ENCODE assay signal across 26 cellular contexts in the genomic region with DNA sequence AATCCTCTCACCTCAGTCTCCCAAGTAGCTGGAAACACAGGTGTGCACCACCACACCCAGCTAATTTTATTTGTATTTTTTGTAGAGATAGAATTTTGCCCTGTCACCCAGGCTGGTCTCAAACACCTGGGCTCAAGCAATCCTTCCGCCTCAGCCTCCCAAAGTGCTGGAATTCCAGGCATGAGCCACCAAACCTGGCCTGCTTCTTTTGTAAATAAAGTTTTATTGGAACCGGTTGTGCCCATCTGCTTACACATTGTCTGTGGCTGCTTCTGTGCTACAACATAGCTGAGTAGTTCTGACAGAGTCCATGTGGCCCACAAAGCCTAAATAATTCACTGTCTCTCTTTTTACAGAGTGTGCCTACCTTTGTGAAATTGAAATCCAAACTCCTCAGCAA.
"Had no signal": no experiment of that assay in that cellular context is flagged by ENCODE, and none has a peak within 500 bp of the region (broad histone marks: within the 10 kb centered on the region; RNA-seq: fewer than 3 reads in every experiment).

No MANE protein-coding gene starts in this region.

- H3K36me3 ChIP-seq: colonic mucosa, esophagus squamous epithelium, gastrocnemius medialis, heart right ventricle, left lung, lower lobe of right lung had no signal

- H3K27me3 ChIP-seq: colonic mucosa, esophagus squamous epithelium, gastrocnemius medialis, heart right ventricle, left lung had no signal

- ATAC-seq: effector memory CD8-positive, alpha-beta T cell; esophagus mucosa; gastrocnemius medialis; heart right ventricle; left cardiac atrium; left lung; left ventricle myocardium superior; lower lobe of right lung; mucosa of descending colon had no signal

- H3K4me1 ChIP-seq: colonic mucosa, esophagus squamous epithelium, gastrocnemius medialis, heart right ventricle, left lung, lower lobe of right lung had no signal

- H3K9me3 ChIP-seq: colonic mucosa, gastrocnemius medialis, lower lobe of right lung, mucosa of descending colon had no signal

- FAIRE-seq: endometrium, islet of Langerhans, keratinocyte had no signal

- H3K27ac ChIP-seq: colonic mucosa, epithelial cell of prostate, esophagus squamous epithelium, gastrocnemius medialis, heart right ventricle, left lung, lower lobe of right lung had no signal

- DNase-seq: colonic mucosa; cortex of kidney; effector CD8-positive, alpha-beta T cell; effector memory CD8-positive, alpha-beta T cell; endodermal cell; erythroblast; esophagus squamous epithelium; foreskin fibroblast; foreskin melanocyte; gastrocnemius medialis; glutamatergic neuron; head of caudate nucleus; heart right ventricle; hippocampal formation; left cardiac atrium; left lung; left ventricle myocardium superior; lower lobe of right lung; mesenchymal stem cell; mucosa of descending colon; naive B cell had no signal

- H3K4me3 ChIP-seq: colonic mucosa, esophagus squamous epithelium, gastrocnemius medialis, heart right ventricle, left lung, lower lobe of right lung, mucosa of descending colon had no signal
